Comparison of ENCODE assay signal across 10 cellular contexts in genomic region chr11:105072121-105072520, GRCh38. TPM values are rescaled to one million over a fixed set of nuclear protein-coding genes. Genes with fewer than 3 reads are reported as not detected.
"Had no signal": no experiment of that assay in that cellular context is flagged by ENCODE, and none has a peak within 500 bp of the region (broad histone marks: within the 10 kb centered on the region; RNA-seq: fewer than 3 reads in every experiment).

No MANE protein-coding gene starts in this region.

RNA-seq across cellular contexts. Expression of gene CARD16, which starts 27.0 kb away (rescaled TPM):
- total RNA-seq: PC-3 had no signal
- polyA plus RNA-seq: SK-N-SH had no signal

RNA-seq across cellular contexts. Expression of gene CASP1, which starts 37.2 kb away (rescaled TPM):
- polyA plus RNA-seq: SK-N-SH had no signal

RNA-seq across cellular contexts. Expression of gene CASP5, which starts 49.2 kb away (rescaled TPM):
- total RNA-seq: OCI-LY7, PC-3, PC-9, Right ventricle myocardium inferior, Right ventricle myocardium superior, RPMI7951, SJCRH30, SJSA1, SK-MEL-5 had no signal
- polyA plus RNA-seq: SK-N-SH had no signal
